ENCODE assay signal across 9 cellular contexts in the genomic region with DNA sequence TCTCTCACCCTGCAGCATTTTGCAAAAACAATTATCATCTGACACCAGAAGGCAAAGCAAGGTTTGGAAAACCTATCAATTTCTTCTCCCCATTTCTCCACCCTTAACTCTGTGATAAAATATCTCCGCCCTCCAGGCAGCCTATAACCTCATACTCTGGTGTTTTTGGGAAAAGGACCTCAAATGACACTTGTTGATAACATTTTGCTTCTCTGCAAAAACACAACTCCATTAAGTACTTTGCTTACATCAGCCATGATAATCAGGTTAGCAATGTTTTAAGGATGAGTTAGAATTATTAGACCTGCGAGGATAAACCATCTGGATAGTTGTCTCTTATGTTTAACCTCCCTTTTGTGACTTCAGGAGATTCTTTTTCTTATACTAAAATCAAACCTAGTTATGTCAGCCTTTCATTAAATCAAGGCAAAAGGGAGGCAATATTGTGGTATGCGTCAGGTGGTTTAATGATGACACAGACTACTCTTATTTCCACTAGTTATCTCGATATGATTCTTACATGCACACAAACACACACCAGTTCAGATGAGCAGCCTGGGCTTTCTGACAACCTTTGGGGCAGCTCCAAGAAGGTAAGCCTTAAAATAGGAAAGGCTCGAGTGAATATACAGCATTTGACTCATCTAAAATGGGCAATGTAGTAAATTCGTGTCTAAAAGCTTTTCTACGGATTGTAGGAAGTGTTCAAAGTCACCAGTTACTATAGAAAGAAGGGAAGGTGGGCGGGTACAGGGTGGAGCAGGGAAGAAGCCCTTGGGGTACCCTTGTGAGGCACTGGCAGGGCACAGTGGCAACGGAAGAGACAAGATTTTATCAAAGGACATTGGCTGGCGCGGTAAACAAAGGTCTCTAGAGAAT. TPM values are rescaled to one million over a fixed set of nuclear protein-coding genes. Genes with fewer than 3 reads are reported as not detected.
DNase-seq lines count a peak whose midpoint lies in the region; ATAC-seq, FAIRE-seq and TF ChIP-seq lines count a peak whose summit lies in the region.
"Had no signal": no experiment of that assay in that cellular context is flagged by ENCODE, and none has a peak within 500 bp of the region (broad histone marks: within the 10 kb centered on the region; RNA-seq: fewer than 3 reads in every experiment).

No MANE protein-coding gene starts in this region.

- no peak for TF ChIP-seq CTCF in LNCaP clone FGC (IDR thresholded peaks at IDR 0.05; ENCODE audit: control insufficient read depth, extremely low read depth, insufficient read depth)

- H3K36me3 Mint-ChIP-seq in activated T-cell treated with anti-CD3 and anti-CD28 coated beads, Interleukin-2, amount 50 U/mL, for 4 hours (ENCODE audit: insufficient read depth): peaks cover 7% of the 10 kb centered on the region

- 41% methylated on average over 11 of the region's 11 CpGs for WGBS in right cardiac atrium

- no peaks in the 10 kb centered on the region for H3K27me3 ChIP-seq in right cardiac atrium (ENCODE audit: control insufficient read depth, insufficient read depth)

- H3K4me3 ChIP-seq in LNCaP clone FGC (ENCODE audit: low read depth, low read length) (peak overlapping the region; percentile 81), right cardiac atrium (ENCODE audit: low read length) (peak overlapping the region; percentile 93)

- no peaks in the 10 kb centered on the region for H3K27me3 Mint-ChIP-seq in activated T-cell treated with anti-CD3 and anti-CD28 coated beads, Interleukin-2, amount 50 U/mL, for 4 hours (ENCODE audit: low read depth)

- no peaks in the 10 kb centered on the region for H3K9me3 ChIP-seq in right cardiac atrium (ENCODE audit: control insufficient read depth, low read length)

- H3K4me1 ChIP-seq in right cardiac atrium (ENCODE audit: control insufficient read depth, insufficient read depth, low read length): peaks cover 3% of the 10 kb centered on the region

- FAIRE-seq in HTR-8/SVneo (lab: Jason Lieb, UNC): no peak
- FAIRE-seq: islet of Langerhans had no signal

- intact Hi-C loops in right cardiac atrium (cut with DNase I): loop anchor here (5.0 to 10.0 kb wide), 7 partner anchors 125 to 145 kb away; no protein-coding TSS in a partner anchor

- peak; percentile 47 to 55 for ATAC-seq in activated T-cell treated with anti-CD3 and anti-CD28 coated beads, Interleukin-2, amount 50 U/mL, for 4 hours
- ATAC-seq in right cardiac atrium: no peak
- no peak for ATAC-seq in GM18498 (IDR thresholded peaks at IDR 0.05; ENCODE audit: unreplicated experiment)

- no peaks in the 10 kb centered on the region for H3K9me3 Mint-ChIP-seq in activated T-cell treated with anti-CD3 and anti-CD28 coated beads, Interleukin-2, amount 50 U/mL, for 4 hours

- H3K4me1 Mint-ChIP-seq in activated T-cell treated with anti-CD3 and anti-CD28 coated beads, Interleukin-2, amount 50 U/mL, for 4 hours (ENCODE audit: low read depth): peaks cover 37% of the 10 kb centered on the region

- peak overlapping the region; percentile 4 for H3K27ac ChIP-seq in right cardiac atrium (ENCODE audit: low read length)

- peak overlapping the region; percentile 99 for H3K4me3 Mint-ChIP-seq in activated T-cell treated with anti-CD3 and anti-CD28 coated beads, Interleukin-2, amount 50 U/mL, for 4 hours

- DNase-seq in LNCaP clone FGC (ENCODE audit: low read depth) (no peak), right cardiac atrium (no peak), kidney tubule cell (ENCODE audit: low spot score) (no peak), DMS114 treated with DMSO at 0.1 percent for 48 hours (lab: John Stamatoyannopoulos, UW; ENCODE audit: unreplicated experiment) (no peak), HTR-8/SVneo (ENCODE audit: insufficient read length, low spot score) (no peak)
- DNase-seq in activated T-cell treated with anti-CD3 and anti-CD28 coated beads, Interleukin-2, amount 50 U/mL, for 4 hours: peak; percentile 15
- DNase-seq in stimulated activated CD8-positive, alpha-beta memory T cell treated with anti-CD3 and anti-CD28 coated beads, Interleukin-4, amount 100 ng/mL, for 48 hours: peak; percentile 51

RNA-seq across cellular contexts. Expression of gene ANKH, which starts 2.1 kb away (rescaled TPM):
- 100 to 1,000 TPM in 2 of 3 donors, 10 to 100 TPM in 1; 83.1 to 102 (median 101) TPM for total RNA-seq in activated T-cell treated with anti-CD3 and anti-CD28 coated beads, Interleukin-2, amount 50 U/mL, for 4 hours
- total RNA-seq in right cardiac atrium: 100 to 1,000 TPM; 132 to 155 (median 138) TPM
- 60.9 TPM for polyA plus RNA-seq in right cardiac atrium

Comparison
In these comparisons a context has a peak if more than half of its experiments do, and no peak if none do; other contexts are left out.
1. DNase-seq: peak in activated T-cell treated with anti-CD3 and anti-CD28 coated beads, Interleukin-2, amount 50 U/mL, for 4 hours (single experiment) and stimulated activated CD8-positive, alpha-beta memory T cell treated with anti-CD3 and anti-CD28 coated beads, Interleukin-4, amount 100 ng/mL, for 48 hours (single experiment); none in LNCaP clone FGC (single experiment), right cardiac atrium (0 of 3), kidney tubule cell (single experiment), DMS114 treated with DMSO at 0.1 percent for 48 hours (single experiment) and HTR-8/SVneo (single experiment).
2. ATAC-seq: peak in activated T-cell treated with anti-CD3 and anti-CD28 coated beads, Interleukin-2, amount 50 U/mL, for 4 hours (2 of 2); none in right cardiac atrium (0 of 2) and GM18498 (single experiment).